In the genomic region with DNA sequence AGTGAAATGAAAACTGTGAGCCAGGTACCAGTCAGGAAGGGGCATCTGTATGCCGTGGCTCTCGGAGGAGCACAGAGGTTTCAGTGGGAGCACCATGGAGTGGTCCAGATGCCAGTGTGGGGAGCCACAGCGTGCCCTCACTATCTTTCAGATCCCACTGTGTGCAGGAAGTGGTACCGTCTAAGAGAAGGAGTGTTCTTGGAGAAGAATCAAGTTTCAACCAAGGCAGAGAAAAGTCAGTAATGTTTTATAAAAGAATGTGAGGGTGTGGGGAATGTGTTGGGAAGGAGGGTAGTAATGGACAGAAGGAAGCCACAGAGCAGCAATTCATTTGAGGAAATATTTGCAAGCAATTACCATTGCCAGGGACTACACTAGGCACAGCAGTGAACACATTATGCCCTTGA, we compare ENCODE assay signal across 2 cellular contexts.
TF ChIP-seq lines count a peak whose summit lies in the region.

No MANE protein-coding gene starts in this region.

TF ChIP-seq in SK-N-SH treated with all-trans-retinoic acid at 6 μM for 48 hours, 23 proteins besides CTCF, POLR2A, EP300 and RAD21 (continued from another document):
- TF ChIP-seq, protein P1, sequence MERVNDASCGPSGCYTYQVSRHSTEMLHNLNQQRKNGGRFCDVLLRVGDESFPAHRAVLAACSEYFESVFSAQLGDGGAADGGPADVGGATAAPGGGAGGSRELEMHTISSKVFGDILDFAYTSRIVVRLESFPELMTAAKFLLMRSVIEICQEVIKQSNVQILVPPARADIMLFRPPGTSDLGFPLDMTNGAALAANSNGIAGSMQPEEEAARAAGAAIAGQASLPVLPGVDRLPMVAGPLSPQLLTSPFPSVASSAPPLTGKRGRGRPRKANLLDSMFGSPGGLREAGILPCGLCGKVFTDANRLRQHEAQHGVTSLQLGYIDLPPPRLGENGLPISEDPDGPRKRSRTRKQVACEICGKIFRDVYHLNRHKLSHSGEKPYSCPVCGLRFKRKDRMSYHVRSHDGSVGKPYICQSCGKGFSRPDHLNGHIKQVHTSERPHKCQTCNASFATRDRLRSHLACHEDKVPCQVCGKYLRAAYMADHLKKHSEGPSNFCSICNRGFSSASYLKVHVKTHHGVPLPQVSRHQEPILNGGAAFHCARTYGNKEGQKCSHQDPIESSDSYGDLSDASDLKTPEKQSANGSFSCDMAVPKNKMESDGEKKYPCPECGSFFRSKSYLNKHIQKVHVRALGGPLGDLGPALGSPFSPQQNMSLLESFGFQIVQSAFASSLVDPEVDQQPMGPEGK (CRISPR knock-in tag; IDR thresholded peaks at IDR 0.05; ENCODE audit: borderline replicate concordance), result no peak
- TF ChIP-seq TCF4 (CRISPR knock-in tag; IDR thresholded peaks at IDR 0.05; ENCODE audit: borderline replicate concordance), result no peak
- TF ChIP-seq, protein P2, sequence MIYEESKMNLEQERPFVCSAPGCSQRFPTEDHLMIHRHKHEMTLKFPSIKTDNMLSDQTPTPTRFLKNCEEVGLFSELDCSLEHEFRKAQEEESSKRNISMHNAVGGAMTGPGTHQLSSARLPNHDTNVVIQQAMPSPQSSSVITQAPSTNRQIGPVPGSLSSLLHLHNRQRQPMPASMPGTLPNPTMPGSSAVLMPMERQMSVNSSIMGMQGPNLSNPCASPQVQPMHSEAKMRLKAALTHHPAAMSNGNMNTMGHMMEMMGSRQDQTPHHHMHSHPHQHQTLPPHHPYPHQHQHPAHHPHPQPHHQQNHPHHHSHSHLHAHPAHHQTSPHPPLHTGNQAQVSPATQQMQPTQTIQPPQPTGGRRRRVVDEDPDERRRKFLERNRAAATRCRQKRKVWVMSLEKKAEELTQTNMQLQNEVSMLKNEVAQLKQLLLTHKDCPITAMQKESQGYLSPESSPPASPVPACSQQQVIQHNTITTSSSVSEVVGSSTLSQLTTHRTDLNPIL (CRISPR knock-in tag; IDR thresholded peaks at IDR 0.05; ENCODE audit: low read depth), result no peak
- TF ChIP-seq PPARA (CRISPR knock-in tag; IDR thresholded peaks at IDR 0.05; ENCODE audit: borderline replicate concordance), result no peak
- TF ChIP-seq, protein P3, sequence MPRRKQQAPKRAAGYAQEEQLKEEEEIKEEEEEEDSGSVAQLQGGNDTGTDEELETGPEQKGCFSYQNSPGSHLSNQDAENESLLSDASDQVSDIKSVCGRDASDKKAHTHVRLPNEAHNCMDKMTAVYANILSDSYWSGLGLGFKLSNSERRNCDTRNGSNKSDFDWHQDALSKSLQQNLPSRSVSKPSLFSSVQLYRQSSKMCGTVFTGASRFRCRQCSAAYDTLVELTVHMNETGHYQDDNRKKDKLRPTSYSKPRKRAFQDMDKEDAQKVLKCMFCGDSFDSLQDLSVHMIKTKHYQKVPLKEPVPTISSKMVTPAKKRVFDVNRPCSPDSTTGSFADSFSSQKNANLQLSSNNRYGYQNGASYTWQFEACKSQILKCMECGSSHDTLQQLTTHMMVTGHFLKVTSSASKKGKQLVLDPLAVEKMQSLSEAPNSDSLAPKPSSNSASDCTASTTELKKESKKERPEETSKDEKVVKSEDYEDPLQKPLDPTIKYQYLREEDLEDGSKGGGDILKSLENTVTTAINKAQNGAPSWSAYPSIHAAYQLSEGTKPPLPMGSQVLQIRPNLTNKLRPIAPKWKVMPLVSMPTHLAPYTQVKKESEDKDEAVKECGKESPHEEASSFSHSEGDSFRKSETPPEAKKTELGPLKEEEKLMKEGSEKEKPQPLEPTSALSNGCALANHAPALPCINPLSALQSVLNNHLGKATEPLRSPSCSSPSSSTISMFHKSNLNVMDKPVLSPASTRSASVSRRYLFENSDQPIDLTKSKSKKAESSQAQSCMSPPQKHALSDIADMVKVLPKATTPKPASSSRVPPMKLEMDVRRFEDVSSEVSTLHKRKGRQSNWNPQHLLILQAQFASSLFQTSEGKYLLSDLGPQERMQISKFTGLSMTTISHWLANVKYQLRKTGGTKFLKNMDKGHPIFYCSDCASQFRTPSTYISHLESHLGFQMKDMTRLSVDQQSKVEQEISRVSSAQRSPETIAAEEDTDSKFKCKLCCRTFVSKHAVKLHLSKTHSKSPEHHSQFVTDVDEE (CRISPR knock-in tag; IDR thresholded peaks at IDR 0.05), result no peak
- no peak for TF ChIP-seq ZFP3 (CRISPR knock-in tag; IDR thresholded peaks at IDR 0.05)
- TF ChIP-seq, protein P4, sequence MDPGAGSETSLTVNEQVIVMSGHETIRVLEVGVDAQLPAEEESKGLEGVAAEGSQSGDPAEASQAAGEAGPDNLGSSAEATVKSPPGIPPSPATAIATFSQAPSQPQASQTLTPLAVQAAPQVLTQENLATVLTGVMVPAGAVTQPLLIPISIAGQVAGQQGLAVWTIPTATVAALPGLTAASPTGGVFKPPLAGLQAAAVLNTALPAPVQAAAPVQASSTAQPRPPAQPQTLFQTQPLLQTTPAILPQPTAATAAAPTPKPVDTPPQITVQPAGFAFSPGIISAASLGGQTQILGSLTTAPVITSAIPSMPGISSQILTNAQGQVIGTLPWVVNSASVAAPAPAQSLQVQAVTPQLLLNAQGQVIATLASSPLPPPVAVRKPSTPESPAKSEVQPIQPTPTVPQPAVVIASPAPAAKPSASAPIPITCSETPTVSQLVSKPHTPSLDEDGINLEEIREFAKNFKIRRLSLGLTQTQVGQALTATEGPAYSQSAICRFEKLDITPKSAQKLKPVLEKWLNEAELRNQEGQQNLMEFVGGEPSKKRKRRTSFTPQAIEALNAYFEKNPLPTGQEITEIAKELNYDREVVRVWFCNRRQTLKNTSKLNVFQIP (CRISPR knock-in tag; IDR thresholded peaks at IDR 0.05; ENCODE audit: borderline replicate concordance, low read depth), result no peak

TF ChIP-seq in SK-N-SH, 30 proteins besides CTCF, POLR2A, EP300 and RAD21 (continued from another document):
- TF ChIP-seq PBX3 (IDR thresholded peaks at IDR 0.05), result no peak
- no peak for TF ChIP-seq SMC3 (IDR thresholded peaks at IDR 0.05; ENCODE audit: low read depth, low read length)
